Comparison of ENCODE assay signal across 8 cellular contexts in the genomic region with DNA sequence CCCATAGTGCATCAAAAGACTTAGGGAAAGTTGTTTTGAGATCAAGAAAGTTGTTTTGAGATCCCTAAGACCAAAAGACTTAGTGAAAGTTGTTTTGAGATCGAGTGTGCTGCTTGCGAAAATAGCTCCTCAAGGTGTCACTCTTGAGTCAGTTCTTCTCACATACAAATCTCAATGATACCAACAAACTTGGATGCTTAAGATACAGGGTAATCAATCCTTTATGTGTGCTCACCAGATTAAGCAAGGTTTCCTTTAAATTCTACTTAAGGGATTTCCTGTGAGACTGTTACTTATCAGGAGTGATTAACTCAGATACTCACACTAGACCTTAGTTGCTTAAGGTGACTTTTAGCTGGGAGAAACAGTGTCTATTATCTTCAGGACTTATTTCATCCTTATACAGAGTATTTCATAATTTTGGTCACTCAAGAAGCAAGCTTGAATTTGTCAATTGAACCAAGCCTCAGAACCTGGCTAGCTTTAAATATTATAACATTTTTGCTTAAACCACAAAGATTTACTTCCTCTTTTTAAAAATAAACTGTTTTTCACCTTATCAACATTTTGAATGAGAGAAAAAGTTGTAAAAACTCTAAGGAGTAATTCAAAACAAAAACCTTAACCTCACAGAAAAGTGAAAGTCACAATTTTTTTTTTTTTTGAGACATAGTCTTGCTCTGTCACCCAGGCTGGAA. TPM values are rescaled to one million over a fixed set of nuclear protein-coding genes. Genes with fewer than 3 reads are reported as not detected.
DNase-seq lines count a peak whose midpoint lies in the region; ATAC-seq, FAIRE-seq and TF ChIP-seq lines count a peak whose summit lies in the region.

No MANE protein-coding gene starts in this region.

- H3K36me3 Mint-ChIP-seq in activated T-helper 2 cell treated with anti-CD3 and anti-CD28 coated beads, Interferon-gamma antibody, Interleukin-2, Interleukin-4, amounts not matched to agents 10 μg/mL and 5 μg/mL and 100 μg/mL, durations not matched to agents 14 hours and 24 hours and 36 hours (ENCODE audit: low read depth), result no peaks in the 10 kb centered on the region
- no peaks in the 10 kb centered on the region for H3K36me3 Mint-ChIP-seq in glutamatergic neuron (ENCODE audit: unreplicated experiment)

- no peak overlapping the region for H3K4me3 Mint-ChIP-seq in activated T-helper 2 cell treated with anti-CD3 and anti-CD28 coated beads, Interferon-gamma antibody, Interleukin-2, Interleukin-4, amounts not matched to agents 10 μg/mL and 5 μg/mL and 100 μg/mL, durations not matched to agents 14 hours and 24 hours and 36 hours (ENCODE audit: low read depth)
- H3K4me3 Mint-ChIP-seq in glutamatergic neuron (ENCODE audit: unreplicated experiment), result no peak overlapping the region

- ATAC-seq in HG03060 (IDR thresholded peaks at IDR 0.05; ENCODE audit: low read depth, unreplicated experiment), result peak; percentile 69
- ATAC-seq in sciatic nerve, result peak; percentile 59

- peak; percentile 95 for FAIRE-seq in A204.1 (lab: Jason Lieb, UNC)

- H3K27me3 Mint-ChIP-seq in activated T-helper 2 cell treated with anti-CD3 and anti-CD28 coated beads, Interferon-gamma antibody, Interleukin-2, Interleukin-4, amounts not matched to agents 10 μg/mL and 5 μg/mL and 100 μg/mL, durations not matched to agents 14 hours and 24 hours and 36 hours (ENCODE audit: low read depth), result peaks cover 14% of the 10 kb centered on the region
- H3K27me3 Mint-ChIP-seq in glutamatergic neuron (ENCODE audit: unreplicated experiment), result no peaks in the 10 kb centered on the region

- DNase-seq in EL, result peak; percentile 60
- peak; percentile 28 for DNase-seq in NCI-H510A (lab: John Stamatoyannopoulos, UW)
- peak; percentile 13 for DNase-seq in activated T-helper 2 cell treated with anti-CD3 and anti-CD28 coated beads, Interferon-gamma antibody, Interleukin-2, Interleukin-4, amounts not matched to agents 10 μg/mL and 5 μg/mL and 100 μg/mL, durations not matched to agents 14 hours and 24 hours and 36 hours (ENCODE audit: low spot score)
- DNase-seq in glutamatergic neuron, result no peak
- DNase-seq in sciatic nerve (ENCODE audit: low spot score), result no peak
- no peak for DNase-seq in activated effector memory CD4-positive, alpha-beta T cell treated with anti-CD3 and anti-CD28 coated beads, Interleukin-2, amount 50 U/mL, for 16 hours

- TF ChIP-seq CTCF in glutamatergic neuron (IDR thresholded peaks at IDR 0.05; ENCODE audit: partially characterized antibody, unreplicated experiment), result peak; percentile 28

- H3K9me3 Mint-ChIP-seq in activated T-helper 2 cell treated with anti-CD3 and anti-CD28 coated beads, Interferon-gamma antibody, Interleukin-2, Interleukin-4, amounts not matched to agents 10 μg/mL and 5 μg/mL and 100 μg/mL, durations not matched to agents 14 hours and 24 hours and 36 hours, result no peaks in the 10 kb centered on the region
- no peaks in the 10 kb centered on the region for H3K9me3 Mint-ChIP-seq in glutamatergic neuron (ENCODE audit: unreplicated experiment)

- intact Hi-C loops in activated T-helper 2 cell treated with anti-CD3 and anti-CD28 coated beads, Interferon-gamma antibody, Interleukin-2, Interleukin-4, amounts not matched to agents 10 μg/mL and 5 μg/mL and 100 μg/mL, durations not matched to agents 14 hours and 24 hours and 36 hours (cut with micrococcal nuclease), result loop anchor here (1.0 kb wide), 1 partner anchor 185 kb away; no protein-coding TSS in a partner anchor
- intact Hi-C loops in sciatic nerve (cut with DNase I), result no loop called here

- H3K27ac Mint-ChIP-seq in activated T-helper 2 cell treated with anti-CD3 and anti-CD28 coated beads, Interferon-gamma antibody, Interleukin-2, Interleukin-4, amounts not matched to agents 10 μg/mL and 5 μg/mL and 100 μg/mL, durations not matched to agents 14 hours and 24 hours and 36 hours, result no peak overlapping the region
- no peak overlapping the region for H3K27ac Mint-ChIP-seq in glutamatergic neuron (ENCODE audit: unreplicated experiment)

- peaks cover 8% of the 10 kb centered on the region for H3K4me1 Mint-ChIP-seq in activated T-helper 2 cell treated with anti-CD3 and anti-CD28 coated beads, Interferon-gamma antibody, Interleukin-2, Interleukin-4, amounts not matched to agents 10 μg/mL and 5 μg/mL and 100 μg/mL, durations not matched to agents 14 hours and 24 hours and 36 hours (ENCODE audit: low read depth)
- no peaks in the 10 kb centered on the region for H3K4me1 Mint-ChIP-seq in glutamatergic neuron (ENCODE audit: low read depth, unreplicated experiment)

RNA-seq across cellular contexts. Expression of gene RLF, which starts 8.0 kb away (rescaled TPM):
- total RNA-seq in activated T-helper 2 cell treated with anti-CD3 and anti-CD28 coated beads, Interferon-gamma antibody, Interleukin-2, Interleukin-4, amounts not matched to agents 10 μg/mL and 5 μg/mL and 100 μg/mL, durations not matched to agents 14 hours and 24 hours and 36 hours, result 22.3 and 22.6 TPM in 2 replicates
- 15.0 TPM for total RNA-seq in glutamatergic neuron (ENCODE audit: unreplicated experiment)
- 23.8 TPM for total RNA-seq in sciatic nerve

RNA-seq across cellular contexts. Expression of gene PPT1, which starts 56.2 kb away (rescaled TPM):
- total RNA-seq in activated T-helper 2 cell treated with anti-CD3 and anti-CD28 coated beads, Interferon-gamma antibody, Interleukin-2, Interleukin-4, amounts not matched to agents 10 μg/mL and 5 μg/mL and 100 μg/mL, durations not matched to agents 14 hours and 24 hours and 36 hours, result 87.8 and 92.3 TPM in 2 replicates
- total RNA-seq in glutamatergic neuron (ENCODE audit: unreplicated experiment) (32.5 TPM), sciatic nerve (80.3 TPM)

Comparison
In these comparisons a context has a peak if more than half of its experiments do, and no peak if none do; other contexts are left out.
1. DNase-seq: peak in EL (single experiment), NCI-H510A (single experiment) and activated T-helper 2 cell treated with anti-CD3 and anti-CD28 coated beads, Interferon-gamma antibody, Interleukin-2, Interleukin-4, amounts not matched to agents 10 μg/mL and 5 μg/mL and 100 μg/mL, durations not matched to agents 14 hours and 24 hours and 36 hours (single experiment); none in glutamatergic neuron (single experiment), sciatic nerve (single experiment) and activated effector memory CD4-positive, alpha-beta T cell treated with anti-CD3 and anti-CD28 coated beads, Interleukin-2, amount 50 U/mL, for 16 hours (single experiment).